4 cellular contexts compared by ENCODE assay signal in the genomic region with DNA sequence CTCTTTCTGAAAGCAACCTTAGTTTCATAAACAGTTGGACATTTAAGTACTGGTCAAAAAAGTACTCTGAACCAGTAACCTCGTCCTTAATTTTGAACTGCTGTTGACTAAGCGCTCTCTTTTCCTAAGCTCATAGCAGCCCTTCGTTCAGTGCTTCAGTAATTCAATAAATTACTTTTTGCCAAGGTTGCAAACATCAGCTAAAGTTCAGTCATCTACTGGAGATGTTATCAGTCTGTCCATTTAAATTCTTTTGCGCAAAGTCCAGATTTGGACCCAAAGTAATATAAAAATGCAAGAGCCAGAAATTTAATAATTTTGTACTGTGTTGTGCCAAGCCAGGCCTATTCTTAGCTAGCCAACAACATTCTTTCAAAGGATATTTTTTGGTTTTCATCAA. TPM values are rescaled to one million over a fixed set of nuclear protein-coding genes. Genes with fewer than 3 reads are reported as not detected.
"Had no signal": no experiment of that assay in that cellular context is flagged by ENCODE, and none has a peak within 500 bp of the region (broad histone marks: within the 10 kb centered on the region; RNA-seq: fewer than 3 reads in every experiment).

No MANE protein-coding gene starts in this region.

- ATAC-seq: GM12878 had no signal

- DNase-seq: GDM1, GF-D8 had no signal

- H3K4me3 ChIP-seq: GM12878 had no signal

RNA-seq across cellular contexts. Expression of a gene that starts 8.4 kb away (rescaled TPM):
- total RNA-seq: G401 had no signal

RNA-seq across cellular contexts. Expression of a gene that starts 22.6 kb away (rescaled TPM):
- total RNA-seq: G401, GM12878 had no signal
- polyA plus RNA-seq: GM12878 had no signal
